ENCODE assay signal across 8 cellular contexts in genomic region chr4:184268574-184269160, GRCh38. TPM values are rescaled to one million over a fixed set of nuclear protein-coding genes. Genes with fewer than 3 reads are reported as not detected.
DNase-seq lines count a peak whose midpoint lies in the region; ATAC-seq lines count a peak whose summit lies in the region.

No MANE protein-coding gene starts in this region.

- no peaks in the 10 kb centered on the region for H3K9me3 ChIP-seq in BLaER1

- CTCF ChIA-PET in activated CD8-positive, alpha-beta T cell treated with anti-CD3 and anti-CD28 coated beads, Interleukin-2, amount 10 ng/mL, durations not matched to agents 7 days and 5 days (lab: Charles Lee) = interaction anchor here (0.6 to 10.0 kb wide), 22 partner anchors 9 to 465 kb away, joined by 3 to 191 read pairs (median 4); partner anchors contain the start of gene CENPU

- H3K27me3 Mint-ChIP-seq in IgD-negative memory B cell (no peaks in the 10 kb centered on the region), memory B cell (no peaks in the 10 kb centered on the region)
- H3K27me3 Mint-ChIP-seq in activated CD8-positive, alpha-beta T cell treated with anti-CD3 and anti-CD28 coated beads, Interleukin-2, amount 10 ng/mL, durations not matched to agents 7 days and 5 days (ENCODE audit: low read depth) = no peaks in the 10 kb centered on the region

- H3K4me1 Mint-ChIP-seq in IgD-negative memory B cell (peaks cover 53 to 62% (median 58%) of the 10 kb centered on the region in 3 donors), memory B cell (peaks cover 37% of the 10 kb centered on the region)
- H3K4me1 Mint-ChIP-seq in activated CD8-positive, alpha-beta T cell treated with anti-CD3 and anti-CD28 coated beads, Interleukin-2, amount 10 ng/mL, durations not matched to agents 7 days and 5 days (ENCODE audit: low read depth) = peaks cover 63% of the 10 kb centered on the region

- DNase-seq in activated CD8-positive, alpha-beta T cell treated with anti-CD3 and anti-CD28 coated beads, Interleukin-2, amount 10 ng/mL, durations not matched to agents 7 days and 5 days = peak; percentile 22
- no peak for DNase-seq in memory B cell (ENCODE audit: low spot score in 2 of 2)
- DNase-seq in MV-4-11 (lab: John Stamatoyannopoulos, UW) = no peak
- no peak for DNase-seq in DMS79 (lab: John Stamatoyannopoulos, UW)

- POLR2A ChIA-PET in activated CD8-positive, alpha-beta T cell treated with anti-CD3 and anti-CD28 coated beads, Interleukin-2, amount 10 ng/mL, durations not matched to agents 7 days and 5 days (lab: Charles Lee) = interaction anchor here (0.6 to 7.1 kb wide), 16 partner anchors 13 to 548 kb away, joined by 3 to 71 read pairs (median 4); partner anchors contain the start of genes CASP3, CENPU, IRF2 and PRIMPOL

- H3K9me3 Mint-ChIP-seq in IgD-negative memory B cell (peaks cover 0 to 2% (median 0%) of the 10 kb centered on the region in 3 donors), memory B cell (peaks cover 4% of the 10 kb centered on the region)
- H3K9me3 Mint-ChIP-seq in activated CD8-positive, alpha-beta T cell treated with anti-CD3 and anti-CD28 coated beads, Interleukin-2, amount 10 ng/mL, durations not matched to agents 7 days and 5 days (ENCODE audit: insufficient read depth) = no peaks in the 10 kb centered on the region

- no peaks in the 10 kb centered on the region for H3K27me3 ChIP-seq in BLaER1

- H3K4me3 Mint-ChIP-seq in IgD-negative memory B cell (peak overlapping the region; percentile 79 to 97 (median 92)), memory B cell (peak overlapping the region; percentile 90)
- H3K4me3 Mint-ChIP-seq in activated CD8-positive, alpha-beta T cell treated with anti-CD3 and anti-CD28 coated beads, Interleukin-2, amount 10 ng/mL, durations not matched to agents 7 days and 5 days = peak overlapping the region; percentile 83

- peak overlapping the region; percentile 27; the same call in 1 of the 2 replicates for H3K9ac ChIP-seq in BLaER1

- peak overlapping the region; percentile 58 for H3K4me3 ChIP-seq in BLaER1

- H3K36me3 ChIP-seq in BLaER1 = no peaks in the 10 kb centered on the region

- no peaks in the 10 kb centered on the region for H4K20me1 ChIP-seq in BLaER1

- peak overlapping the region; percentile 42 for H3K27ac ChIP-seq in BLaER1

- H3K36me3 Mint-ChIP-seq in IgD-negative memory B cell (no peaks in the 10 kb centered on the region), memory B cell (peaks cover 3% of the 10 kb centered on the region)
- no peaks in the 10 kb centered on the region for H3K36me3 Mint-ChIP-seq in activated CD8-positive, alpha-beta T cell treated with anti-CD3 and anti-CD28 coated beads, Interleukin-2, amount 10 ng/mL, durations not matched to agents 7 days and 5 days (ENCODE audit: low read depth)

- ATAC-seq in activated CD8-positive, alpha-beta T cell treated with anti-CD3 and anti-CD28 coated beads, Interleukin-2, amount 10 ng/mL, durations not matched to agents 7 days and 5 days = no peak
- ATAC-seq in memory B cell (ENCODE audit: low read depth) (no peak), HG03025 (IDR thresholded peaks at IDR 0.05; ENCODE audit: low FRiP score, unreplicated experiment) (no peak), HG02852 (IDR thresholded peaks at IDR 0.05; ENCODE audit: unreplicated experiment) (no peak)

- H3K27ac Mint-ChIP-seq in IgD-negative memory B cell = peak overlapping the region; percentile 82 to 99 (median 98)
- peak overlapping the region; percentile 99 for H3K27ac Mint-ChIP-seq in activated CD8-positive, alpha-beta T cell treated with anti-CD3 and anti-CD28 coated beads, Interleukin-2, amount 10 ng/mL, durations not matched to agents 7 days and 5 days
- peak overlapping the region; percentile 98 for H3K27ac Mint-ChIP-seq in memory B cell

- H3K4me2 ChIP-seq in BLaER1 = peak overlapping the region; percentile 73

- peaks cover 56% of the 10 kb centered on the region for H3K4me1 ChIP-seq in BLaER1

RNA-seq across cellular contexts. Expression of gene ENPP6, which starts 51.0 kb away (rescaled TPM):
- polyA plus RNA-seq in IgD-negative memory B cell = not detected
- total RNA-seq in activated CD8-positive, alpha-beta T cell treated with anti-CD3 and anti-CD28 coated beads, Interleukin-2, amount 10 ng/mL, durations not matched to agents 7 days and 5 days = under 1 TPM; 0.18 to 0.87 TPM
